Comparison of ENCODE assay signal across 20 cellular contexts in the genomic region with DNA sequence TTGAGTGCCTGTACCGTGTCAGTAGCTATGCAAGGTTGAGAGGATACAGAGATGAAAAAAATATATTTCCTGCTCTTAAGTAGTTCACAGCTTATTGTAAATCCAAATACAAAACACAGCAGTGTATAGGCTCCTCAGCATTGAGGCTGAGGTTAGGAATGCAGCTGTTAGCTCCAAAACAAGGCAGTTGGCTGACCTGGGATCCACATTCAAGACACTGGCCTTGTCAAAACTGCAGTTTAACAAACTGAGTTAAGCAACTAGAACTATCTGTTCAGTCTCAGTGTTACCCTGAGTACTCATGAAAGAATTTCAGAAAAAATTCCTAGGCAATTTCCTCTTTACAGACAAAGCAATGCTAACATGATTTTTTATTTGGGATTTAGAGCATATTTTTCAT. TPM values are rescaled to one million over a fixed set of nuclear protein-coding genes. Genes with fewer than 3 reads are reported as not detected.
A peak's percentile ranks its signal among the peaks of the same experiment; 100 is the strongest.
DNase-seq lines count a peak whose midpoint lies in the region; ATAC-seq, FAIRE-seq and TF ChIP-seq lines count a peak whose summit lies in the region.
"Had no signal": no experiment of that assay in that cellular context is flagged by ENCODE, and none has a peak within 500 bp of the region (broad histone marks: within the 10 kb centered on the region; RNA-seq: fewer than 3 reads in every experiment).

No MANE protein-coding gene starts in this region.

- H3K4me2 ChIP-seq in neuronal stem cell (ENCODE audit: insufficient read depth, low read length, poor library complexity, severe bottlenecking), result no peak overlapping the region
- H3K4me2 ChIP-seq: BLaER1 had no signal

- POLR2A ChIA-PET in WTC11 (lab: Charles Lee), result no interaction called here

- no CpG with 5 or more reads among the region's 1 CpG for WGBS in neuronal stem cell (ENCODE audit: extremely low coverage in 2 of 2, insufficient read length in 2 of 2, insufficient replicate concordance in 1 of 2), 2 donors

- H3K27me3 Mint-ChIP-seq in WTC11 (ENCODE audit: low read depth), result no peaks in the 10 kb centered on the region; the same call in 1 of the 2 replicates
- H3K27me3 Mint-ChIP-seq in type B pancreatic cell, result peaks cover 3% of the 10 kb centered on the region

- H3K79me1 ChIP-seq in neuronal stem cell (ENCODE audit: low read depth, low read length), result no peaks in the 10 kb centered on the region

- H3K36me3 ChIP-seq in iPS-20b (ENCODE audit: insufficient read depth, low read depth, low read length), result no peaks in the 10 kb centered on the region
- no peaks in the 10 kb centered on the region for H3K36me3 ChIP-seq in neuronal stem cell (replicated peaks in 1 of 2; ENCODE audit: control insufficient read depth in 2 of 2, insufficient read depth in 2 of 2, low read length in 2 of 2)
- H3K36me3 ChIP-seq: BLaER1 had no signal

- DNase-seq in DMS79 (lab: John Stamatoyannopoulos, UW) (peak; percentile 8), DMS79 treated with DMSO at 0.1 percent for 48 hours (lab: John Stamatoyannopoulos, UW) (no peak), WTC11 (ENCODE audit: low spot score) (no peak), urothelium cell line (ENCODE audit: low spot score) (no peak), neuronal stem cell (ENCODE audit: low spot score) (no peak), type B pancreatic cell (ENCODE audit: extremely low spot score, unreplicated experiment) (no peak)
- no peak for DNase-seq in activated T-cell treated with anti-CD3 and anti-CD28 coated beads, Interleukin-2, amount 50 U/mL, for 48 hours
- DNase-seq: 8988T; CD8-positive, alpha-beta T cell; H9; NCI-H1417; NCI-H187 treated with DMSO at 0.1 percent for 48 hours; NCI-H2171 treated with DMSO at 0.1 percent for 48 hours; NCI-H510A treated with DMSO at 0.1 percent for 48 hours; SIG-M5 had no signal

- H3K4ac ChIP-seq in neuronal stem cell (ENCODE audit: low read length), result no peak overlapping the region

- H2BK15ac ChIP-seq in neuronal stem cell (ENCODE audit: low read length), result no peak overlapping the region

- peaks cover 49% of the 10 kb centered on the region for H3K4me1 ChIP-seq in iPS-20b (ENCODE audit: insufficient read depth, low read length)
- peaks cover 2 to 6% of the 10 kb centered on the region in 2 donors for H3K4me1 ChIP-seq in neuronal stem cell (ENCODE audit: control insufficient read depth in 2 of 2, insufficient read depth in 1 of 2, low read depth in 1 of 2, low read length in 2 of 2)
- H3K4me1 ChIP-seq: BLaER1 had no signal

- H2BK12ac ChIP-seq in neuronal stem cell (ENCODE audit: low read length), result no peak overlapping the region

- H3K14ac ChIP-seq in neuronal stem cell (ENCODE audit: low read length), result no peak overlapping the region

- no peak overlapping the region for H2BK120ac ChIP-seq in neuronal stem cell (ENCODE audit: low read depth, low read length)

- peaks cover 5% of the 10 kb centered on the region; the same call in 1 of the 2 replicates for H3K36me3 Mint-ChIP-seq in WTC11
- peaks cover 4% of the 10 kb centered on the region for H3K36me3 Mint-ChIP-seq in type B pancreatic cell
- H3K36me3 Mint-ChIP-seq: CD8-positive, alpha-beta T cell had no signal

- CTCF ChIA-PET in WTC11 (lab: Charles Lee), result interaction anchor here (1.5 kb wide), 1 partner anchor 43 kb away, joined by 3 read pairs; no protein-coding TSS in a partner anchor

- no peak overlapping the region for H4K91ac ChIP-seq in neuronal stem cell (ENCODE audit: low read depth, low read length, poor library complexity)

- H3K23ac ChIP-seq in neuronal stem cell (ENCODE audit: low read depth, low read length, poor library complexity), result no peak overlapping the region

- FAIRE-seq in urothelium cell line (lab: Jason Lieb, UNC), result peak; percentile 23
- FAIRE-seq: GM19239, K562 had no signal

- no peak overlapping the region for H2AK5ac ChIP-seq in neuronal stem cell (ENCODE audit: low read depth, low read length)

- H2BK5ac ChIP-seq in neuronal stem cell (ENCODE audit: low read length), result no peak overlapping the region

- H3K9ac ChIP-seq in iPS-20b (ENCODE audit: low read depth, low read length) (no peak overlapping the region; the same call in 1 of the 2 replicates), neuronal stem cell (ENCODE audit: low read depth, low read length, poor library complexity) (no peak overlapping the region)
- H3K9ac ChIP-seq: BLaER1 had no signal

- no peak overlapping the region for H2AFZ ChIP-seq in neuronal stem cell (ENCODE audit: low read length)

- no peaks in the 10 kb centered on the region for H3K27me3 ChIP-seq in iPS-20b (ENCODE audit: insufficient read depth, low read length)
- H3K27me3 ChIP-seq in neuronal stem cell (ENCODE audit: control insufficient read depth in 3 of 3, insufficient read depth in 3 of 3, low read depth in 1 of 3, low read length in 3 of 3), result no peaks in the 10 kb centered on the region
- H3K27me3 ChIP-seq: BLaER1 had no signal

- H3K27ac Mint-ChIP-seq in WTC11 (peak overlapping the region; percentile 26; the same call in 1 of the 2 replicates), type B pancreatic cell (no peak overlapping the region)
- H3K27ac Mint-ChIP-seq: CD8-positive, alpha-beta T cell had no signal

- H3K4me3 Mint-ChIP-seq in WTC11 (no peak overlapping the region), type B pancreatic cell (no peak overlapping the region)
- H3K4me3 Mint-ChIP-seq: CD8-positive, alpha-beta T cell; H9 had no signal

- H3K27ac ChIP-seq in iPS-20b (ENCODE audit: low read length) (no peak overlapping the region), neuronal stem cell (replicated peaks; ENCODE audit: low read length) (no peak overlapping the region)
- H3K27ac ChIP-seq: BLaER1, HL-60 had no signal

- H3K18ac ChIP-seq in neuronal stem cell (ENCODE audit: low read length), result no peak overlapping the region

- H3K9me3 ChIP-seq in iPS-20b (ENCODE audit: insufficient read depth, low read depth, low read length), result 0 out of 2 replicates have a peak, but pooled peaks cover 5% of the 10 kb centered on the region
- H3K9me3 ChIP-seq in neuronal stem cell (replicated peaks in 1 of 2; ENCODE audit: control insufficient read depth in 2 of 2, insufficient read depth in 1 of 2, low read depth in 1 of 2, low read length in 2 of 2), result no peaks in the 10 kb centered on the region
- H3K9me3 ChIP-seq: BLaER1 had no signal

- H3K4me3 ChIP-seq in iPS-20b (ENCODE audit: low read length) (0 out of 2 replicates have a peak overlapping the region, but pooled peaks have one; percentile 5), neuronal stem cell (ENCODE audit: low read length in 2 of 2) (no peak overlapping the region)
- H3K4me3 ChIP-seq: BLaER1, K562 had no signal

- H3K9me3 Mint-ChIP-seq in WTC11 (peaks cover 11% of the 10 kb centered on the region), type B pancreatic cell (peaks cover 5% of the 10 kb centered on the region)
- H3K9me3 Mint-ChIP-seq: CD8-positive, alpha-beta T cell had no signal

- no peak for TF ChIP-seq CTCF in WTC11 (IDR thresholded peaks at IDR 0.05)
- no peak for TF ChIP-seq CTCF in type B pancreatic cell (conservative IDR thresholded peaks at IDR 0.05)

- H3K4me1 Mint-ChIP-seq in WTC11, result peaks cover 70% of the 10 kb centered on the region
- no peaks in the 10 kb centered on the region for H3K4me1 Mint-ChIP-seq in type B pancreatic cell (ENCODE audit: unreplicated experiment)

- peak; percentile 43 for ATAC-seq in WTC11
- ATAC-seq: CD8-positive, alpha-beta T cell; K562 had no signal

- H4K8ac ChIP-seq in neuronal stem cell (ENCODE audit: low read depth, low read length), result no peak overlapping the region

TF ChIP-seq in WTC11, 78 proteins besides CTCF, POLR2A, EP300 and RAD21:
- TF ChIP-seq, protein P1, sequence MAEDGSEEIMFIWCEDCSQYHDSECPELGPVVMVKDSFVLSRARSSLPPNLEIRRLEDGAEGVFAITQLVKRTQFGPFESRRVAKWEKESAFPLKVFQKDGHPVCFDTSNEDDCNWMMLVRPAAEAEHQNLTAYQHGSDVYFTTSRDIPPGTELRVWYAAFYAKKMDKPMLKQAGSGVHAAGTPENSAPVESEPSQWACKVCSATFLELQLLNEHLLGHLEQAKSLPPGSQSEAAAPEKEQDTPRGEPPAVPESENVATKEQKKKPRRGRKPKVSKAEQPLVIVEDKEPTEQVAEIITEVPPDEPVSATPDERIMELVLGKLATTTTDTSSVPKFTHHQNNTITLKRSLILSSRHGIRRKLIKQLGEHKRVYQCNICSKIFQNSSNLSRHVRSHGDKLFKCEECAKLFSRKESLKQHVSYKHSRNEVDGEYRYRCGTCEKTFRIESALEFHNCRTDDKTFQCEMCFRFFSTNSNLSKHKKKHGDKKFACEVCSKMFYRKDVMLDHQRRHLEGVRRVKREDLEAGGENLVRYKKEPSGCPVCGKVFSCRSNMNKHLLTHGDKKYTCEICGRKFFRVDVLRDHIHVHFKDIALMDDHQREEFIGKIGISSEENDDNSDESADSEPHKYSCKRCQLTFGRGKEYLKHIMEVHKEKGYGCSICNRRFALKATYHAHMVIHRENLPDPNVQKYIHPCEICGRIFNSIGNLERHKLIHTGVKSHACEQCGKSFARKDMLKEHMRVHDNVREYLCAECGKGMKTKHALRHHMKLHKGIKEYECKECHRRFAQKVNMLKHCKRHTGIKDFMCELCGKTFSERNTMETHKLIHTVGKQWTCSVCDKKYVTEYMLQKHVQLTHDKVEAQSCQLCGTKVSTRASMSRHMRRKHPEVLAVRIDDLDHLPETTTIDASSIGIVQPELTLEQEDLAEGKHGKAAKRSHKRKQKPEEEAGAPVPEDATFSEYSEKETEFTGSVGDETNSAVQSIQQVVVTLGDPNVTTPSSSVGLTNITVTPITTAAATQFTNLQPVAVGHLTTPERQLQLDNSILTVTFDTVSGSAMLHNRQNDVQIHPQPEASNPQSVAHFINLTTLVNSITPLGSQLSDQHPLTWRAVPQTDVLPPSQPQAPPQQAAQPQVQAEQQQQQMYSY (CRISPR knock-in tag; IDR thresholded peaks at IDR 0.05), result peak; percentile 38; the same call in 1 of the 2 replicates
- TF ChIP-seq, protein P2, sequence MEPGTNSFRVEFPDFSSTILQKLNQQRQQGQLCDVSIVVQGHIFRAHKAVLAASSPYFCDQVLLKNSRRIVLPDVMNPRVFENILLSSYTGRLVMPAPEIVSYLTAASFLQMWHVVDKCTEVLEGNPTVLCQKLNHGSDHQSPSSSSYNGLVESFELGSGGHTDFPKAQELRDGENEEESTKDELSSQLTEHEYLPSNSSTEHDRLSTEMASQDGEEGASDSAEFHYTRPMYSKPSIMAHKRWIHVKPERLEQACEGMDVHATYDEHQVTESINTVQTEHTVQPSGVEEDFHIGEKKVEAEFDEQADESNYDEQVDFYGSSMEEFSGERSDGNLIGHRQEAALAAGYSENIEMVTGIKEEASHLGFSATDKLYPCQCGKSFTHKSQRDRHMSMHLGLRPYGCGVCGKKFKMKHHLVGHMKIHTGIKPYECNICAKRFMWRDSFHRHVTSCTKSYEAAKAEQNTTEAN (CRISPR knock-in tag; IDR thresholded peaks at IDR 0.05), result no peak

RNA-seq across cellular contexts. Expression of a gene that starts 42.8 kb away (rescaled TPM):
- 90.2 to 99.1 TPM (median 98.8 TPM) in 3 replicates for total RNA-seq in WTC11 (2021)
- polyA plus RNA-seq in neuronal stem cell (2013, experiment 1 of 2), result 42.3 TPM
- polyA plus RNA-seq in neuronal stem cell (2013, experiment 2 of 2), result 43.4 TPM
- total RNA-seq in type B pancreatic cell (ENCODE audit: low replicate concordance), result 84.9 and 166 TPM in 2 replicates
